7 cellular contexts compared by ENCODE assay signal in the genomic region with DNA sequence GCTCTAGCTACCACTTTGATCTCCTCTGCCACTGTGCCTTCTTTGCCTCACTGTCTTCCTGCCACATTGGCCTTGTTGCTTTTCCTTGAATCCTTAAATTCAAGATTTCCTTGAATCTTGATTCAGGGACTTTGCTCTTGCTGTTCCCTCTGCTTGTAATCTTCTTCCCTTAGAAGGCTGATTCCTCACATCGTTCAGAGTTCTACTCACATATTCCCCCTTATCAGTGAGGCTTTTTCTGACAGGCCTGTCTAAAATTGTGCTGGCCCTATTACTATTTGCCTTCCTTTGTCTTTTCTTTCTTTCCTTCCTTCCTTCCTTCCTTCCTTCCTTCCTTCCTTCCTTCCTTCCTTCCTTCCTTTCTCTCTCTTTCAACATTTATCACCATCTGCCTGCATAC.
"Had no signal": no experiment of that assay in that cellular context is flagged by ENCODE, and none has a peak within 500 bp of the region (broad histone marks: within the 10 kb centered on the region; RNA-seq: fewer than 3 reads in every experiment).

No MANE protein-coding gene starts in this region.

- ATAC-seq: HepG2, K562 had no signal

- H3K4me3 ChIP-seq: K562 had no signal

- H3K4me2 ChIP-seq: KMS-11 had no signal

- H3K9ac ChIP-seq: KMS-11 had no signal

- DNase-seq: IMR-90, KBM-7, KG1 had no signal

- H3K27ac ChIP-seq: HL-60, KMS-11 had no signal
